8 cellular contexts compared by ENCODE assay signal in genomic region chr14:102139248-102140026, GRCh38. TPM values are rescaled to one million over a fixed set of nuclear protein-coding genes. Genes with fewer than 3 reads are reported as not detected.
DNase-seq lines count a peak whose midpoint lies in the region; ATAC-seq and TF ChIP-seq lines count a peak whose summit lies in the region.

TSS of gene WDR20 (plus strand) at chr14:102139897. CDS start at chr14:102139924, 27 bp downstream.

- H3K9me3 ChIP-seq in SK-N-MC (ENCODE audit: low read depth, low read length): no peaks in the 10 kb centered on the region

- no peaks in the 10 kb centered on the region for H3K27me3 Mint-ChIP-seq in activated naive CD4-positive, alpha-beta T cell treated with anti-CD3 and anti-CD28 coated beads, Interleukin-2, amount 10 ng/mL, durations not matched to agents 7 days and 5 days

- no peaks in the 10 kb centered on the region for H3K9me3 Mint-ChIP-seq in activated naive CD4-positive, alpha-beta T cell treated with anti-CD3 and anti-CD28 coated beads, Interleukin-2, amount 10 ng/mL, durations not matched to agents 7 days and 5 days

- H3K4me3 ChIP-seq in NB4 (ENCODE audit: low read depth, low read length) (peak within 1 kb of the TSS; percentile 73), SK-N-MC (peak within 1 kb of the TSS; percentile 96)

- POLR2A ChIA-PET in GM10248 (lab: Yijun Ruan, JAX): no interaction called here

- ATAC-seq in HG02571 (IDR thresholded peaks at IDR 0.05; ENCODE audit: unreplicated experiment): peak; percentile 91

- DNase-seq in GM10248 (ENCODE audit: extremely low spot score): peak; percentile 100
- DNase-seq in NB4 (ENCODE audit: low read depth): peak; percentile 97
- DNase-seq in SK-N-MC (ENCODE audit: low read depth, low spot score): peak; percentile 87
- DNase-seq in activated naive CD4-positive, alpha-beta T cell treated with anti-CD3 and anti-CD28 coated beads, Interleukin-2, amount 10 ng/mL, durations not matched to agents 7 days and 5 days: peak; percentile 99
- DNase-seq in globus pallidus (ENCODE audit: low spot score): peak; percentile 98
- peak; percentile 98 for DNase-seq in occipital lobe (lab: John Stamatoyannopoulos, UW)

- H3K4me3 Mint-ChIP-seq in activated naive CD4-positive, alpha-beta T cell treated with anti-CD3 and anti-CD28 coated beads, Interleukin-2, amount 10 ng/mL, durations not matched to agents 7 days and 5 days: peak within 1 kb of the TSS; percentile 97

- TF ChIP-seq POLR2A in NB4 (IDR thresholded peaks at IDR 0.05; ENCODE audit: extremely low read depth, insufficient read length): peak; percentile 73

- peak within 1 kb of the TSS; percentile 96 for H3K9ac ChIP-seq in SK-N-MC (ENCODE audit: insufficient read length)

- CTCF ChIA-PET in GM10248 (lab: Yijun Ruan, JAX): interaction anchor here (0.7 to 1.3 kb wide), 4 partner anchors 28 to 222 kb away, joined by 3 read pairs; no protein-coding TSS in a partner anchor
- CTCF ChIA-PET in activated naive CD4-positive, alpha-beta T cell treated with anti-CD3 and anti-CD28 coated beads, Interleukin-2, amount 10 ng/mL, durations not matched to agents 7 days and 5 days (lab: Charles Lee): interaction anchor here (1.0 kb wide), 1 partner anchor 14 kb away, joined by 4 read pairs; no protein-coding TSS in a partner anchor

- peaks cover 29% of the 10 kb centered on the region for H3K4me1 Mint-ChIP-seq in activated naive CD4-positive, alpha-beta T cell treated with anti-CD3 and anti-CD28 coated beads, Interleukin-2, amount 10 ng/mL, durations not matched to agents 7 days and 5 days

- no peak for TF ChIP-seq CTCF in GM10248 (IDR thresholded peaks at IDR 0.05; ENCODE audit: control extremely low read depth, extremely low read depth, low read depth, missing control alignments)
- no peak for TF ChIP-seq CTCF in NB4 (IDR thresholded peaks at IDR 0.05; ENCODE audit: low read depth, low read length)

- peak within 1 kb of the TSS; percentile 96 for H3K27ac Mint-ChIP-seq in activated naive CD4-positive, alpha-beta T cell treated with anti-CD3 and anti-CD28 coated beads, Interleukin-2, amount 10 ng/mL, durations not matched to agents 7 days and 5 days

- peaks cover 10% of the 10 kb centered on the region for H3K36me3 Mint-ChIP-seq in activated naive CD4-positive, alpha-beta T cell treated with anti-CD3 and anti-CD28 coated beads, Interleukin-2, amount 10 ng/mL, durations not matched to agents 7 days and 5 days

- H3K36me3 ChIP-seq in SK-N-MC (ENCODE audit: insufficient read depth, low read length): no peaks in the 10 kb centered on the region; the same call in 1 of the 2 replicates

- H3K27ac ChIP-seq in SK-N-MC: peak within 1 kb of the TSS; percentile 48; the same call in 1 of the 2 replicates
- peak within 1 kb of the TSS; percentile 95 for H3K27ac ChIP-seq in temporal lobe (ENCODE audit: low read depth, low read length)

RNA-seq across cellular contexts. Expression of gene WDR20, which starts in this region (rescaled TPM):
- 36.0 TPM for total RNA-seq in occipital lobe
- total RNA-seq in temporal lobe: 30.5 TPM

Comparison
In these comparisons a context has a peak if more than half of its experiments do, and no peak if none do; other contexts are left out.
1. Peak in every context shown above with its lines: DNase-seq, ATAC-seq, H3K4me3 ChIP-seq and H3K27ac ChIP-seq.